8 cellular contexts compared by ENCODE assay signal in the genomic region with DNA sequence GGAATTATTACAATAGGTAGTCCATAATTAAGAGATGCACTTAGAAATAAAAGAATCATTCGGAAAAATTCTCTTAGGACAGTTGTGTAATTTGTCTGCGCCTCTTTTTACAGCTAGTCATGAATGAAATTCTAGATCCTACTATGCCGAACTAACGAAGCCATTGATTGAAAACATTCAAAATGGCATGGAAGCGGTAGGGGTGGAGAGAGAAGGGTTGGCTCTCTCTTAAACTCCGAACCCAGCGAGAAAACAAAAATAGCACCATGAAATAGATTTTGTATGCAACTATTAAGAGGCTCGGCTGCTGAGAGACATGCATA. TPM values are rescaled to one million over a fixed set of nuclear protein-coding genes. Genes with fewer than 3 reads are reported as not detected.
A peak's percentile ranks its signal among the peaks of the same experiment; 100 is the strongest.
DNase-seq lines count a peak whose midpoint lies in the region; ATAC-seq and FAIRE-seq lines count a peak whose summit lies in the region.

No MANE protein-coding gene starts in this region.

- H3K27me3 Mint-ChIP-seq in T-helper 1 cell treated with Interleukin-12 subunit alpha and Interleukin-12 subunit beta and Interleukin-4 antibody, amounts not matched to agents 30 μg/mL and 1 μg/mL, for 36 hours (ENCODE audit: low read depth), result no peaks in the 10 kb centered on the region
- H3K27me3 Mint-ChIP-seq in T-helper 17 cell, result no peaks in the 10 kb centered on the region

- no peak overlapping the region for H3K27ac ChIP-seq in small intestine (ENCODE audit: low read depth in 1 of 2, low read length in 1 of 2)

- no peak for ATAC-seq in T-helper 17 cell
- ATAC-seq in activated CD4-positive, CD25-positive, alpha-beta regulatory T cell treated with anti-CD3 and anti-CD28 coated beads, Interleukin-2, amount 50 U/mL, for 24 hours, result no peak

- peak overlapping the region; percentile 82 to 90 for H3K4me3 ChIP-seq in small intestine (ENCODE audit: low read depth in 1 of 2, low read length in 2 of 2)

- no peaks in the 10 kb centered on the region for H3K9me3 ChIP-seq in T-helper 17 cell (ENCODE audit: control insufficient read depth, low read length, poor library complexity, severe bottlenecking)
- no peaks in the 10 kb centered on the region for H3K9me3 ChIP-seq in small intestine (ENCODE audit: control insufficient read depth, low read depth)

- no peaks in the 10 kb centered on the region for H3K36me3 ChIP-seq in small intestine (ENCODE audit: control insufficient read depth in 2 of 2, insufficient read depth in 2 of 2, low read length in 2 of 2)

- no peaks in the 10 kb centered on the region for H3K9me3 Mint-ChIP-seq in T-helper 1 cell treated with Interleukin-12 subunit alpha and Interleukin-12 subunit beta and Interleukin-4 antibody, amounts not matched to agents 30 μg/mL and 1 μg/mL, for 36 hours

- no peaks in the 10 kb centered on the region for H3K4me1 ChIP-seq in small intestine (ENCODE audit: control insufficient read depth in 2 of 2, insufficient read depth in 1 of 2, low read depth in 1 of 2, low read length in 1 of 2)

- WGBS in small intestine, 3 donors, result 2 to 10% (median 7%) methylated on average over 8 of the region's 8 CpGs

- H3K27me3 ChIP-seq in small intestine (ENCODE audit: control insufficient read depth in 2 of 2, insufficient read depth in 2 of 2, low read length in 2 of 2), result no peaks in the 10 kb centered on the region

- peaks cover 43% of the 10 kb centered on the region for H3K4me1 Mint-ChIP-seq in T-helper 1 cell treated with Interleukin-12 subunit alpha and Interleukin-12 subunit beta and Interleukin-4 antibody, amounts not matched to agents 30 μg/mL and 1 μg/mL, for 36 hours (ENCODE audit: low read depth)
- H3K4me1 Mint-ChIP-seq in T-helper 17 cell, result peaks cover 40% of the 10 kb centered on the region

- peaks cover 14% of the 10 kb centered on the region for H3K36me3 Mint-ChIP-seq in T-helper 1 cell treated with Interleukin-12 subunit alpha and Interleukin-12 subunit beta and Interleukin-4 antibody, amounts not matched to agents 30 μg/mL and 1 μg/mL, for 36 hours (ENCODE audit: low read depth)
- peaks cover 10% of the 10 kb centered on the region for H3K36me3 Mint-ChIP-seq in T-helper 17 cell (ENCODE audit: low read depth)

- peak overlapping the region; percentile 96 for H3K27ac Mint-ChIP-seq in T-helper 1 cell treated with Interleukin-12 subunit alpha and Interleukin-12 subunit beta and Interleukin-4 antibody, amounts not matched to agents 30 μg/mL and 1 μg/mL, for 36 hours
- peak overlapping the region; percentile 97 for H3K27ac Mint-ChIP-seq in T-helper 17 cell

- DNase-seq in T-helper 1 cell (no peak), T-helper 17 cell (no peak), globus pallidus (ENCODE audit: low spot score) (peak; percentile 47), small intestine (no peak), COLO668 (lab: John Stamatoyannopoulos, UW; ENCODE audit: unreplicated experiment) (no peak), middle frontal gyrus (ENCODE audit: extremely low spot score, low spot score) (no peak)

- FAIRE-seq in small intestine (lab: Jason Lieb, UNC), result no peak

- H3K4me3 Mint-ChIP-seq in T-helper 1 cell treated with Interleukin-12 subunit alpha and Interleukin-12 subunit beta and Interleukin-4 antibody, amounts not matched to agents 30 μg/mL and 1 μg/mL, for 36 hours, result peak overlapping the region; percentile 98
- peak overlapping the region; percentile 100 for H3K4me3 Mint-ChIP-seq in T-helper 17 cell

RNA-seq across cellular contexts. Expression of gene PGAP1, which starts 1.1 kb away (rescaled TPM):
- total RNA-seq in T-helper 17 cell, result 10 to 100 TPM; 14.9 to 17.7 TPM
- polyA plus RNA-seq in small intestine, result 1 to 10 TPM in 1 of 3 donors, under 1 TPM in 2; 0.54 to 3.4 (median 0.67) TPM
